ENCODE assay signal across 6 cellular contexts in genomic region chr3:108692286-108692685, GRCh38.
DNase-seq lines count a peak whose midpoint lies in the region; FAIRE-seq and TF ChIP-seq lines count a peak whose summit lies in the region.
"Not testable (repeated sequence)": the region's sequence is repeated elsewhere in the genome, so short reads cannot be mapped to it uniquely, and the experiment has no call there.

No MANE protein-coding gene starts in this region.

- not testable (repeated sequence) for DNase-seq in GM12891 (ENCODE audit: insufficient read length, low spot score); GM19239 (ENCODE audit: insufficient read length, low spot score); bronchial epithelial cell (ENCODE audit: low read depth)
- DNase-seq in RPMI7951 (ENCODE audit: low read depth) (peak; percentile 2), globus pallidus (ENCODE audit: low spot score) (peak; percentile 7), pons (ENCODE audit: low spot score) (peak; percentile 52)

- not testable (repeated sequence) for TF ChIP-seq POLR2A in GM12891 (IDR thresholded peaks at IDR 0.05; ENCODE audit: low read depth, low read length)

- not testable (repeated sequence) for H3K27me3 ChIP-seq in bronchial epithelial cell (ENCODE audit: control insufficient read depth, insufficient read depth, low read length)

- not testable (repeated sequence) for H3K36me3 ChIP-seq in bronchial epithelial cell (ENCODE audit: control insufficient read depth, insufficient read depth, low read length)

- FAIRE-seq in GM12891 (lab: Jason Lieb, UNC), result peak; percentile 20
- peak; percentile 56 for FAIRE-seq in GM19239 (lab: Jason Lieb, UNC)
- FAIRE-seq in bronchial epithelial cell (lab: Jason Lieb, UNC), result peak; percentile 47

- TF ChIP-seq CTCF in bronchial epithelial cell (IDR thresholded peaks at IDR 0.05; ENCODE audit: insufficient read depth, low read length, severe bottlenecking), result not testable (repeated sequence)

- H3K4me3 ChIP-seq in bronchial epithelial cell (ENCODE audit: low read depth, low read length), result not testable (repeated sequence)
